28 cellular contexts compared by ENCODE assay signal in genomic region chr2:1210352-1210751, GRCh38.
"Had no signal": no experiment of that assay in that cellular context is flagged by ENCODE, and none has a peak within 500 bp of the region (broad histone marks: within the 10 kb centered on the region; RNA-seq: fewer than 3 reads in every experiment).

No MANE protein-coding gene starts in this region.

- DNase-seq: activated CD4-positive, alpha-beta memory T cell treated with anti-CD3 and anti-CD28 coated beads, Interleukin-2, amount 10 ng/mL, durations not matched to agents 7 days and 5 days; activated CD4-positive, alpha-beta T cell treated with anti-CD3 and anti-CD28 coated beads, Interleukin-2, amount 10 ng/mL, durations not matched to agents 7 days and 5 days; amniotic stem cell; caudate nucleus; cortex of kidney; effector memory CD8-positive, alpha-beta T cell; erythroblast; gastrocnemius medialis; glutamatergic neuron; left lung; lower lobe of right lung; mesenchymal stem cell; naive thymus-derived CD8-positive, alpha-beta T cell; occipital lobe; psoas muscle; stimulated activated CD4-positive, alpha-beta T cell treated with anti-CD3 and anti-CD28 coated beads, Interleukin-15, amount 100 ng/mL, for 24 hours; stimulated activated CD4-positive, alpha-beta T cell treated with anti-CD3 and anti-CD28 coated beads, Interleukin-2, amount 100 ng/mL, for 24 hours; stimulated activated naive CD4-positive, alpha-beta T cell treated with Interleukin-2 at 50 U/mL for 16 hours; trophoblast cell had no signal

- H3K27ac Mint-ChIP-seq: activated CD4-positive, alpha-beta memory T cell treated with anti-CD3 and anti-CD28 coated beads, Interleukin-2, amount 10 ng/mL, durations not matched to agents 7 days and 5 days; activated CD4-positive, alpha-beta T cell treated with anti-CD3 and anti-CD28 coated beads, Interleukin-2, amount 10 ng/mL, durations not matched to agents 7 days and 5 days; activated naive CD8-positive, alpha-beta T cell; effector memory CD8-positive, alpha-beta T cell; naive thymus-derived CD8-positive, alpha-beta T cell had no signal

- H3K4me3 ChIP-seq: gastrocnemius medialis, left lung, lower lobe of right lung, psoas muscle, right atrium auricular region, thoracic aorta, vagina had no signal

- H3K4me1 Mint-ChIP-seq: activated CD4-positive, alpha-beta T cell treated with anti-CD3 and anti-CD28 coated beads, Interleukin-2, amount 10 ng/mL, durations not matched to agents 7 days and 5 days; neural crest cell had no signal

- H3K36me3 ChIP-seq: gastrocnemius medialis, left lung, lower lobe of right lung, right atrium auricular region, thoracic aorta, vagina had no signal

- H3K9me3 ChIP-seq: thoracic aorta had no signal

- H3K4me1 ChIP-seq: gastrocnemius medialis, left lung, lower lobe of right lung, parathyroid adenoma, psoas muscle, right atrium auricular region, vagina had no signal

- H3K79me2 ChIP-seq: parathyroid adenoma had no signal

- H3K9ac ChIP-seq: parathyroid adenoma had no signal

- H3K4me3 Mint-ChIP-seq: activated CD4-positive, alpha-beta memory T cell treated with anti-CD3 and anti-CD28 coated beads, Interleukin-2, amount 10 ng/mL, durations not matched to agents 7 days and 5 days; activated CD4-positive, alpha-beta T cell treated with anti-CD3 and anti-CD28 coated beads, Interleukin-2, amount 10 ng/mL, durations not matched to agents 7 days and 5 days; activated naive CD8-positive, alpha-beta T cell; effector memory CD8-positive, alpha-beta T cell; neural crest cell had no signal

- H3K27me3 Mint-ChIP-seq: activated CD4-positive, alpha-beta memory T cell treated with anti-CD3 and anti-CD28 coated beads, Interleukin-2, amount 10 ng/mL, durations not matched to agents 7 days and 5 days; activated CD4-positive, alpha-beta T cell treated with anti-CD3 and anti-CD28 coated beads, Interleukin-2, amount 10 ng/mL, durations not matched to agents 7 days and 5 days; activated naive CD8-positive, alpha-beta T cell; naive thymus-derived CD8-positive, alpha-beta T cell had no signal

- H3K27me3 ChIP-seq: gastrocnemius medialis, left lung, right atrium auricular region, vagina had no signal

- H2AFZ ChIP-seq: parathyroid adenoma had no signal

- ATAC-seq: activated CD4-positive, CD25-positive, alpha-beta regulatory T cell treated with anti-CD3 and anti-CD28 coated beads, Interleukin-2, amount 50 U/mL, for 24 hours; effector memory CD8-positive, alpha-beta T cell; gastrocnemius medialis; left lung; lower lobe of right lung; naive thymus-derived CD8-positive, alpha-beta T cell; psoas muscle had no signal

- FAIRE-seq: astrocyte, islet of Langerhans had no signal

- H3K27ac ChIP-seq: gastrocnemius medialis, left lung, lower lobe of right lung, parathyroid adenoma, psoas muscle, right atrium auricular region, thoracic aorta, vagina had no signal
